Comparison of ENCODE assay signal across 24 cellular contexts in the genomic region with DNA sequence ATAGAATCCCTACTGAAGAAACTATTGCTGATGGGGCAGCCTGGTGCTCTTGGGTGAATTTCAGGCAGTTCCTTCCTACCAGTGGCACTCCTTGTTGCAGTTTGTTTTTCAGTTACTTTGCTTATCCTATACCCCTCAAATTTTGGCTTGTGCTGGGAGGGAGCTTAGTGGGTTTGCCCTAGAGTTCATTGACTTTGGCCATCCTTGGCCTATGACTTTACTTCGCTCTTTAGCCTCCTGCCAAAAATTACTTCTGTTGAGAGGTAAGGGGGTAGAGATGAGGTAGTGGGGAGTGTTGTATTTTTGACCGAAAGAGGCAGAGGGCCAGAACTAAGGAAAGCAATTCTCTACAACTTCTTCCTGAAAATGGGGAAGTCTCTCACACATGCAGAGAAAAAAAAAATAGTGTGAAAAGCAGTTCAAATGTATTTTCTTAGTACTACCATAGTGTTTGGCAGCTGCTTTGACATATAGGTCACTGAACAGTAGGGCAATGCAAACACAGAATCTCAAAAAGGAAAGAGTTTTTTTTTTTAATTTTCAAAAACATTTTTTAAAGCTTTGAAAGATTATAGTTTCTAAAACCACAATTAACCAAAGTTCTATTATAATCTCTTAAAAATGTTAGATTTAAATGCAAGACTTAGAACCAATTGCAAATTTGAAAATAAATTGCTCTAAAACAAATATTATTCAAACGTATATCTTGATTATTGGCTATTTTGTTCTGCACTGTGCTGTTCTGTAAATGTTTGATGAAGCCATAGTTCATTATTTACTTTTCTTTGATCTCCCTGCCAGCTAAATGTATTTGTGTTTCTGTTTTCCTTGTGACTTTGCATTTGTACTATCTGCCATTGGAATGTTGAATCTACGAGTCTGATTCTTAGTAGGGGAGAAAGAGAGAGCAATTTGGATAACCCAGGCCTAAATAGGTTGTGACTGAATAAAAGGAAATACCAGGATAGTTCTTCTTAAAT.
DNase-seq lines count a peak whose midpoint lies in the region; ATAC-seq and TF ChIP-seq lines count a peak whose summit lies in the region.
"Had no signal": no experiment of that assay in that cellular context is flagged by ENCODE, and none has a peak within 500 bp of the region (broad histone marks: within the 10 kb centered on the region; RNA-seq: fewer than 3 reads in every experiment).

No MANE protein-coding gene starts in this region.

- H3K4me1 Mint-ChIP-seq in natural killer cell: peaks cover 21% of the 10 kb centered on the region in 2 donors
- peaks cover 14% of the 10 kb centered on the region for H3K4me1 Mint-ChIP-seq in Calu3 (ENCODE audit: low read depth, unreplicated experiment)
- H3K4me1 Mint-ChIP-seq: memory B cell had no signal

- H3K14ac ChIP-seq in IMR-90 (replicated peaks; ENCODE audit: low read depth, low read length): no peak overlapping the region

- no CpG with 5 or more reads among the region's 4 CpGs for WGBS in IMR-90 (ENCODE audit: extremely low coverage in 2 of 2, insufficient read length in 1 of 2), 2 experiments

- H4K91ac ChIP-seq in IMR-90 (ENCODE audit: insufficient read depth, low read depth, low read length): no peak overlapping the region

- H3K27ac ChIP-seq in 22Rv1 (peak overlapping the region; percentile 76), IMR-90 (ENCODE audit: insufficient read depth, low read length) (no peak overlapping the region), VCaP (peak overlapping the region; percentile 78)
- H3K27ac ChIP-seq: BLaER1, esophagus squamous epithelium, KMS-11, transverse colon had no signal

- TF ChIP-seq CTCF in 22Rv1 (IDR thresholded peaks at IDR 0.05): no peak
- TF ChIP-seq CTCF in IMR-90 (conservative IDR thresholded peaks at IDR 0.05; ENCODE audit: low read depth, low read length): no peak
- no peak for TF ChIP-seq CTCF in VCaP (conservative IDR thresholded peaks at IDR 0.05)
- no peak for TF ChIP-seq CTCF in natural killer cell (IDR thresholded peaks at IDR 0.05)
- TF ChIP-seq CTCF in Calu3 (IDR thresholded peaks at IDR 0.05; ENCODE audit: unreplicated experiment): no peak

- CTCF ChIA-PET in IMR-90 (lab: Yijun Ruan, JAX) (interaction anchor here (0.6 kb wide), 2 partner anchors 19 to 295 kb away, joined by 7 to 8 read pairs; no protein-coding TSS in a partner anchor), Calu3 (lab: Charles Lee) (no interaction called here)

- H3K4me1 ChIP-seq in IMR-90 (ENCODE audit: control insufficient read depth, insufficient read depth, low read length): no peaks in the 10 kb centered on the region
- H3K4me1 ChIP-seq: BLaER1, esophagus squamous epithelium had no signal

- no peak overlapping the region for H3K18ac ChIP-seq in IMR-90 (ENCODE audit: low read depth, low read length)

- TF ChIP-seq POLR2A in IMR-90 (IDR thresholded peaks at IDR 0.05; ENCODE audit: low read depth, low read length): no peak

- H2AK9ac ChIP-seq in IMR-90 (replicated peaks; ENCODE audit: low read depth, low read length, poor library complexity): no peak overlapping the region

- no peak overlapping the region for H2BK15ac ChIP-seq in IMR-90 (ENCODE audit: low read depth, low read length)

- H3K36me3 Mint-ChIP-seq in natural killer cell (no peaks in the 10 kb centered on the region), Calu3 (ENCODE audit: insufficient read depth, unreplicated experiment) (no peaks in the 10 kb centered on the region)
- H3K36me3 Mint-ChIP-seq: activated CD4-positive, alpha-beta memory T cell treated with anti-CD3 and anti-CD28 coated beads for 36 hours; memory B cell had no signal

- no peak for DNase-seq in IMR-90
- no peak for DNase-seq in natural killer cell
- no peak for DNase-seq in NCI-H2107 (lab: John Stamatoyannopoulos, UW)
- DNase-seq in dedifferentiated amniotic fluid mesenchymal stem cell (ENCODE audit: extremely low spot score): no peak
- no peak for DNase-seq in Calu3
- DNase-seq: ACHN; activated CD4-positive, alpha-beta memory T cell treated with anti-CD3 and anti-CD28 coated beads for 36 hours; activated CD4-positive, CD25-positive, alpha-beta regulatory T cell; activated effector memory CD4-positive, alpha-beta T cell treated with Interleukin-2 at 50 U/mL for 16 hours; endodermal cell; esophagus squamous epithelium; GOT3; NCI-H1092 treated with DMSO at 0.1 percent for 48 hours; NCI-H2029 treated with DMSO at 0.1 percent for 48 hours; NCI-H446 treated with DMSO at 0.1 percent for 48 hours; NK-92 treated with Interleukin-12 subunit alpha and Interleukin-12 subunit beta, amount 100 ng/mL, for 24 hours; right cardiac atrium; transverse colon had no signal

- H3K4me3 Mint-ChIP-seq in natural killer cell (peak overlapping the region; percentile 70), Calu3 (ENCODE audit: low read depth, unreplicated experiment) (no peak overlapping the region)
- H3K4me3 Mint-ChIP-seq: activated CD4-positive, alpha-beta memory T cell treated with anti-CD3 and anti-CD28 coated beads for 36 hours; endodermal cell; memory B cell had no signal

- H3K36me3 ChIP-seq in IMR-90 (ENCODE audit: control insufficient read depth, insufficient read depth, low read length): no peaks in the 10 kb centered on the region
- H3K36me3 ChIP-seq: BLaER1, esophagus squamous epithelium, transverse colon had no signal

- no peaks in the 10 kb centered on the region for H3K79me1 ChIP-seq in IMR-90 (ENCODE audit: low read depth in 1 of 2, low read length in 2 of 2)

- no TSS peak for BruUV-seq in IMR-90 (replicated peaks; lab: Mats Ljungman, UMichigan)
- no TSS peak for BruUV-seq in Calu3 (replicated peaks; lab: Mats Ljungman, UMichigan)

- no peak overlapping the region for H2BK20ac ChIP-seq in IMR-90 (ENCODE audit: low read depth, low read length)

- no peaks in the 10 kb centered on the region for H3K27me3 ChIP-seq in IMR-90 (ENCODE audit: control insufficient read depth, insufficient read depth, low read length)
- H3K27me3 ChIP-seq: BLaER1, esophagus squamous epithelium, transverse colon had no signal

- no peak overlapping the region for H3K4me3 ChIP-seq in IMR-90 (ENCODE audit: insufficient read depth, low read depth, low read length)
- H3K4me3 ChIP-seq: BLaER1, esophagus squamous epithelium, transverse colon had no signal

- H4K5ac ChIP-seq in IMR-90 (ENCODE audit: low read depth, low read length): no peak overlapping the region

- H4K20me1 ChIP-seq in IMR-90 (ENCODE audit: insufficient read depth, low read length): no peaks in the 10 kb centered on the region
- H4K20me1 ChIP-seq: BLaER1 had no signal

- H3K4ac ChIP-seq in IMR-90 (ENCODE audit: low read depth, low read length): no peak overlapping the region

- no peaks in the 10 kb centered on the region for H3K9me3 ChIP-seq in IMR-90 (ENCODE audit: control insufficient read depth, insufficient read depth, low read length)
- H3K9me3 ChIP-seq: BLaER1, esophagus squamous epithelium, transverse colon had no signal

- ATAC-seq in IMR-90 (ENCODE audit: low read depth) (no peak), natural killer cell (peak in 2 of 3 donors; percentile 60 to 68), GM21737 (IDR thresholded peaks at IDR 0.05; ENCODE audit: unreplicated experiment) (no peak)
- ATAC-seq: right cardiac atrium had no signal

- in situ Hi-C loops in IMR-90 (cut with MboI; ENCODE audit: low sequenced_read_pairs): no loop called here

- no peak overlapping the region for H2AK5ac ChIP-seq in IMR-90 (ENCODE audit: low read depth, low read length)

- dilution Hi-C loops in IMR-90 (cut with HindIII; ENCODE audit: low sequenced_read_pairs, unreplicated experiment): no loop called here

- no peak overlapping the region for H3K23ac ChIP-seq in IMR-90 (ENCODE audit: low read depth, low read length)

- H3K9me1 ChIP-seq in IMR-90 (ENCODE audit: insufficient read depth, low read length): no peaks in the 10 kb centered on the region

- intact Hi-C loops in IMR-90 (cut with micrococcal nuclease): no loop called here
- intact Hi-C loops in natural killer cell (cut with micrococcal nuclease): no loop called here
- intact Hi-C loops in Calu3 (cut with micrococcal nuclease; ENCODE audit: unreplicated experiment): no loop called here

- H3K9me3 Mint-ChIP-seq in natural killer cell (no peaks in the 10 kb centered on the region), Calu3 (ENCODE audit: low read depth, unreplicated experiment) (no peaks in the 10 kb centered on the region)
- H3K9me3 Mint-ChIP-seq: activated CD4-positive, alpha-beta memory T cell treated with anti-CD3 and anti-CD28 coated beads for 36 hours; endodermal cell; memory B cell had no signal

- H3K27me3 Mint-ChIP-seq in natural killer cell (ENCODE audit: low read depth in 2 of 2) (no peaks in the 10 kb centered on the region), Calu3 (ENCODE audit: unreplicated experiment) (no peaks in the 10 kb centered on the region)
- H3K27me3 Mint-ChIP-seq: activated CD4-positive, alpha-beta memory T cell treated with anti-CD3 and anti-CD28 coated beads for 36 hours; memory B cell had no signal

- peak overlapping the region; percentile 76 to 84 for H3K27ac Mint-ChIP-seq in natural killer cell
- H3K27ac Mint-ChIP-seq in Calu3 (ENCODE audit: unreplicated experiment): no peak overlapping the region
- H3K27ac Mint-ChIP-seq: activated CD4-positive, alpha-beta memory T cell treated with anti-CD3 and anti-CD28 coated beads for 36 hours; endodermal cell; memory B cell had no signal

- no peak overlapping the region for H4K8ac ChIP-seq in IMR-90 (ENCODE audit: low read depth in 2 of 2, low read length in 2 of 2)

- POLR2A ChIA-PET in IMR-90 (lab: Charles Lee; ENCODE audit: unreplicated experiment): interaction anchor here (0.6 kb wide), 1 partner anchor 237 kb away, joined by 3 read pairs; no protein-coding TSS in a partner anchor

- no peak overlapping the region for H2BK120ac ChIP-seq in IMR-90 (ENCODE audit: low read depth, low read length)

- H2AFZ ChIP-seq in IMR-90 (replicated peaks; ENCODE audit: low read length, poor library complexity): no peak overlapping the region

- no peak overlapping the region for H3K9ac ChIP-seq in IMR-90 (ENCODE audit: low read depth, low read length)
- H3K9ac ChIP-seq: BLaER1, KMS-11 had no signal

- no peak overlapping the region for H2BK5ac ChIP-seq in IMR-90 (ENCODE audit: low read depth, low read length, poor library complexity, severe bottlenecking)

- H3K56ac ChIP-seq in IMR-90 (ENCODE audit: extremely low read depth, insufficient read depth, low read length): peak overlapping the region; percentile 4; the same call in 1 of the 2 replicates

- H3K4me2 ChIP-seq in IMR-90 (ENCODE audit: low read depth, low read length): no peak overlapping the region
- H3K4me2 ChIP-seq: BLaER1, KMS-11 had no signal

- no peak for TF ChIP-seq RAD21 in IMR-90 (IDR thresholded peaks at IDR 0.05; ENCODE audit: low read length)

TF ChIP-seq in IMR-90, 13 proteins besides CTCF, POLR2A, EP300 and RAD21 (continues in another document):
- TF ChIP-seq MAFK (IDR thresholded peaks at IDR 0.05; ENCODE audit: low read depth, low read length): no peak
- no peak for TF ChIP-seq MAZ (IDR thresholded peaks at IDR 0.05; ENCODE audit: borderline replicate concordance, low read depth, low read length)
- TF ChIP-seq SMC3 (IDR thresholded peaks at IDR 0.05; ENCODE audit: low read depth, low read length): no peak
- no peak for TF ChIP-seq BHLHE40 (IDR thresholded peaks at IDR 0.05; ENCODE audit: low read depth, low read length)
- no peak for TF ChIP-seq CEBPB (IDR thresholded peaks at IDR 0.05; ENCODE audit: low read depth, low read length)
- TF ChIP-seq MXI1 (IDR thresholded peaks at IDR 0.05; ENCODE audit: borderline replicate concordance, low read depth, low read length): no peak

Comparison
In these comparisons a context has a peak if more than half of its experiments do, and no peak if none do; other contexts are left out.
1. ATAC-seq: peak in natural killer cell (2 of 3); none in IMR-90 (single experiment) and GM21737 (single experiment).